ENCODE assay signal across 28 cellular contexts in genomic region chr10:79479283-79479909, GRCh38. TPM values are rescaled to one million over a fixed set of nuclear protein-coding genes. Genes with fewer than 3 reads are reported as not detected.
"Had no signal": no experiment of that assay in that cellular context is flagged by ENCODE, and none has a peak within 500 bp of the region (broad histone marks: within the 10 kb centered on the region; RNA-seq: fewer than 3 reads in every experiment).

No MANE protein-coding gene starts in this region.

- H3K4me1 Mint-ChIP-seq: natural killer cell; stimulated activated memory B cell treated with anti-CD40 and anti-IgM and Interleukin-4, amounts not matched to agents 10 μg/mL and 1 μg/mL and 100 μg/mL, for 72 hours had no signal

- H3K4me3 ChIP-seq: coronary artery, esophagus muscularis mucosa, heart right ventricle, left lung, ovary, psoas muscle, skin epidermis, spleen, thoracic aorta, tibial nerve, upper lobe of left lung, uterus had no signal

- H3K4me1 ChIP-seq: left lung, psoas muscle, upper lobe of left lung had no signal

- DNase-seq: dermis blood vessel endothelial cell; effector memory CD4-positive, alpha-beta T cell; foreskin melanocyte; glutamatergic neuron; heart right ventricle; hippocampal formation; left cardiac atrium; left lung; mesendoderm; natural killer cell; occipital lobe; ovary; psoas muscle; right cardiac atrium; spleen; stimulated activated CD4-positive, alpha-beta T cell treated with anti-CD3 and anti-CD28 coated beads, Interleukin-4, amount 100 ng/mL, for 4 hours; stimulated activated naive CD8-positive, alpha-beta T cell treated with anti-CD3 and anti-CD28 coated beads, Interleukin-15, Interleukin-2, amounts not matched to agents 100 U/mL and 50 U/mL, for 24 hours; upper lobe of left lung; uterus had no signal

- H3K27ac ChIP-seq: coronary artery, esophagus muscularis mucosa, heart right ventricle, left lung, ovary, psoas muscle, skin epidermis, spleen, thoracic aorta, tibial nerve, upper lobe of left lung, uterus had no signal

- H3K27me3 ChIP-seq: esophagus muscularis mucosa, heart right ventricle, left lung, ovary, tibial nerve, upper lobe of left lung, uterus had no signal

- ATAC-seq: heart right ventricle; left cardiac atrium; left lung; natural killer cell; psoas muscle; right cardiac atrium; stimulated activated memory B cell treated with anti-CD40 and anti-IgM and Interleukin-4, amounts not matched to agents 10 μg/mL and 1 μg/mL and 100 μg/mL, for 72 hours; stimulated activated naive CD8-positive, alpha-beta T cell treated with anti-CD3 and anti-CD28 coated beads, Interleukin-15, Interleukin-2, amounts not matched to agents 100 U/mL and 50 U/mL, for 24 hours had no signal

- H3K27ac Mint-ChIP-seq: natural killer cell; stimulated activated memory B cell treated with anti-CD40 and anti-IgM and Interleukin-4, amounts not matched to agents 10 μg/mL and 1 μg/mL and 100 μg/mL, for 72 hours had no signal

- FAIRE-seq: endothelial cell of umbilical vein, islet of Langerhans had no signal

- H3K9me3 Mint-ChIP-seq: natural killer cell; stimulated activated memory B cell treated with anti-CD40 and anti-IgM and Interleukin-4, amounts not matched to agents 10 μg/mL and 1 μg/mL and 100 μg/mL, for 72 hours had no signal

- H3K4me3 Mint-ChIP-seq: natural killer cell; stimulated activated memory B cell treated with anti-CD40 and anti-IgM and Interleukin-4, amounts not matched to agents 10 μg/mL and 1 μg/mL and 100 μg/mL, for 72 hours had no signal

- H3K36me3 Mint-ChIP-seq: natural killer cell; stimulated activated memory B cell treated with anti-CD40 and anti-IgM and Interleukin-4, amounts not matched to agents 10 μg/mL and 1 μg/mL and 100 μg/mL, for 72 hours had no signal

- H3K9me3 ChIP-seq: esophagus muscularis mucosa, heart right ventricle, left lung, ovary, psoas muscle, spleen, thoracic aorta, tibial nerve, upper lobe of left lung, uterus had no signal

- H3K36me3 ChIP-seq: esophagus muscularis mucosa, heart right ventricle, left lung, ovary, spleen, thoracic aorta, tibial nerve, upper lobe of left lung, uterus had no signal

RNA-seq across cellular contexts. Expression of gene ZCCHC24, which starts 34.0 kb away (rescaled TPM):
- polyA plus RNA-seq: neural cell had no signal
